In the genomic region with DNA sequence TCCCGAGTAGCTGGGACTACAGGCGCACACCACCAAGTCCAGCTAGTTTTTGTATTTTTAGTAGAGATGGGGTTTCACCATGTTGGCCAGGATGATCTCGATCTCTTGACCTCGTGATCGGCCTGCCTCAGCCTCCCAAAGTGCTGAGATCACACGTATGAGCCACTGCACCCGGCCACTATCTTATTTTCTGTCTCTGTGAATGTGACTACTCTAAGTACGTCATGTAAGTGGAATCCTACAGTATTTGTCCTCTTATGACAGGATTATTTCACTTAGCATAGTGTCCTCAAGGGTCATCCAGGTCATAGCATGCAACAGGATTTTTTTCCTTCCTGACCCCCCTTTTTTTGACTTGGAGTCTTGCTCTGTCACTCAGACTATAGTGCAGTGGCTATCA, we compare ENCODE assay signal across 17 cellular contexts. TPM values are rescaled to one million over a fixed set of nuclear protein-coding genes. Genes with fewer than 3 reads are reported as not detected.
DNase-seq lines count a peak whose midpoint lies in the region; ATAC-seq and TF ChIP-seq lines count a peak whose summit lies in the region.
"Had no signal": no experiment of that assay in that cellular context is flagged by ENCODE, and none has a peak within 500 bp of the region (broad histone marks: within the 10 kb centered on the region; RNA-seq: fewer than 3 reads in every experiment).

No MANE protein-coding gene starts in this region.

- H3K9me3 ChIP-seq in neutrophil, result no peaks in the 10 kb centered on the region
- H3K9me3 ChIP-seq: BLaER1, Caco-2, HAP-1 had no signal

- intact Hi-C loops in dendritic cell treated with granulocyte-macrophage colony-stimulating factor and Interleukin-4, amounts not matched to agents 40 ng/mL and 50 ng/mL, for 4 days (cut with micrococcal nuclease), result no loop called here
- intact Hi-C loops in head of caudate nucleus (cut with DNase I), result no loop called here

- H3K27ac Mint-ChIP-seq in activated naive CD4-positive, alpha-beta T cell treated with anti-CD3 and anti-CD28 coated beads, Interleukin-2, amount 50 U/mL, for 72 hours, result peak overlapping the region; percentile 72 to 74
- H3K27ac Mint-ChIP-seq in dendritic cell treated with granulocyte-macrophage colony-stimulating factor and Interleukin-4, amounts not matched to agents 40 ng/mL and 50 ng/mL, for 4 days, result peak overlapping the region; percentile 70
- H3K27ac Mint-ChIP-seq: HFFc6 had no signal

- no peak overlapping the region for H3K4me3 ChIP-seq in neutrophil (ENCODE audit: low read depth in 1 of 2, low read length in 1 of 2)
- H3K4me3 ChIP-seq: BLaER1, HAP-1 had no signal

- H3K4me3 Mint-ChIP-seq in dendritic cell treated with granulocyte-macrophage colony-stimulating factor and Interleukin-4, amounts not matched to agents 40 ng/mL and 50 ng/mL, for 4 days, result no peak overlapping the region
- H3K4me3 Mint-ChIP-seq: CD8-positive, alpha-beta memory T cell; HFFc6 had no signal

- no peaks in the 10 kb centered on the region for H3K27me3 Mint-ChIP-seq in dendritic cell treated with granulocyte-macrophage colony-stimulating factor and Interleukin-4, amounts not matched to agents 40 ng/mL and 50 ng/mL, for 4 days
- H3K27me3 Mint-ChIP-seq: CD8-positive, alpha-beta memory T cell had no signal

- no peaks in the 10 kb centered on the region for H3K27me3 ChIP-seq in neutrophil
- H3K27me3 ChIP-seq: BLaER1 had no signal

- no peaks in the 10 kb centered on the region for H3K36me3 ChIP-seq in neutrophil
- H3K36me3 ChIP-seq: HAP-1 had no signal

- no peak for ATAC-seq in activated naive CD4-positive, alpha-beta T cell treated with anti-CD3 and anti-CD28 coated beads, Interleukin-2, amount 50 U/mL, for 72 hours
- ATAC-seq in GM18868 (IDR thresholded peaks at IDR 0.05; ENCODE audit: unreplicated experiment), result no peak
- ATAC-seq: HepG2 had no signal

- peaks cover 54% of the 10 kb centered on the region for H3K4me1 Mint-ChIP-seq in dendritic cell treated with granulocyte-macrophage colony-stimulating factor and Interleukin-4, amounts not matched to agents 40 ng/mL and 50 ng/mL, for 4 days (ENCODE audit: low read depth)

- H3K4me1 ChIP-seq in neutrophil (ENCODE audit: control insufficient read depth in 1 of 2, insufficient read depth in 1 of 2, low read depth in 1 of 2, low read length in 1 of 2), result peaks cover 59 to 61% of the 10 kb centered on the region in 2 experiments
- H3K4me1 ChIP-seq: HAP-1 had no signal

- no peak for TF ChIP-seq CTCF in neutrophil (IDR thresholded peaks at IDR 0.05)

- no peak for DNase-seq in activated naive CD4-positive, alpha-beta T cell treated with anti-CD3 and anti-CD28 coated beads, Interleukin-2, amount 50 U/mL, for 72 hours (ENCODE audit: low spot score in 2 of 2)
- DNase-seq in activated naive CD4-positive, alpha-beta T cell treated with anti-CD3 and anti-CD28 coated beads, Interleukin-2, amount 50 U/mL, for 16 hours, result no peak
- DNase-seq in head of caudate nucleus, result no peak
- DNase-seq in NCI-H446 treated with DMSO at 0.1 percent for 48 hours (lab: John Stamatoyannopoulos, UW), result no peak
- DNase-seq: 8988T; AML-193; Caco-2; CD8-positive, alpha-beta memory T cell; DND-41; GDM1; HFFc6 had no signal

- no peaks in the 10 kb centered on the region for H3K36me3 Mint-ChIP-seq in activated naive CD4-positive, alpha-beta T cell treated with anti-CD3 and anti-CD28 coated beads, Interleukin-2, amount 50 U/mL, for 72 hours
- H3K36me3 Mint-ChIP-seq in dendritic cell treated with granulocyte-macrophage colony-stimulating factor and Interleukin-4, amounts not matched to agents 40 ng/mL and 50 ng/mL, for 4 days (ENCODE audit: low read depth), result peaks cover 6% of the 10 kb centered on the region

- no peaks in the 10 kb centered on the region for H3K9me3 Mint-ChIP-seq in activated naive CD4-positive, alpha-beta T cell treated with anti-CD3 and anti-CD28 coated beads, Interleukin-2, amount 50 U/mL, for 72 hours
- H3K9me3 Mint-ChIP-seq in dendritic cell treated with granulocyte-macrophage colony-stimulating factor and Interleukin-4, amounts not matched to agents 40 ng/mL and 50 ng/mL, for 4 days, result no peaks in the 10 kb centered on the region
- H3K9me3 Mint-ChIP-seq: CD8-positive, alpha-beta memory T cell; HFFc6 had no signal

- peak overlapping the region; percentile 44 for H3K27ac ChIP-seq in neutrophil
- H3K27ac ChIP-seq: BLaER1 had no signal

RNA-seq across cellular contexts. Expression of gene TMEM91, which starts 4.8 kb away (rescaled TPM):
- total RNA-seq in activated naive CD4-positive, alpha-beta T cell treated with anti-CD3 and anti-CD28 coated beads, Interleukin-2, amount 50 U/mL, for 72 hours, result 10 to 100 TPM in 1 of 2 donors, 1 to 10 TPM in 1; 8.2 to 11.0 TPM

RNA-seq across cellular contexts. Expression of gene B9D2, which starts 7.6 kb away (rescaled TPM):
- total RNA-seq in activated naive CD4-positive, alpha-beta T cell treated with anti-CD3 and anti-CD28 coated beads, Interleukin-2, amount 50 U/mL, for 72 hours, result 1 to 10 TPM; 4.7 to 7.8 TPM

RNA-seq across cellular contexts. Expression of gene TGFB1, which starts 17.8 kb away (rescaled TPM):
- 100 to 1,000 TPM in 1 of 2 donors, 10 to 100 TPM in 1; 73.4 to 126 TPM for total RNA-seq in activated naive CD4-positive, alpha-beta T cell treated with anti-CD3 and anti-CD28 coated beads, Interleukin-2, amount 50 U/mL, for 72 hours

RNA-seq across cellular contexts. Expression of gene EXOSC5, which starts 25.6 kb away (rescaled TPM):
- total RNA-seq in activated naive CD4-positive, alpha-beta T cell treated with anti-CD3 and anti-CD28 coated beads, Interleukin-2, amount 50 U/mL, for 72 hours, result 10 to 100 TPM; 44.7 to 61.1 TPM

RNA-seq across cellular contexts. Expression of gene BCKDHA, which starts 26.1 kb away (rescaled TPM):
- 10 to 100 TPM; 19.8 to 27.2 TPM for total RNA-seq in activated naive CD4-positive, alpha-beta T cell treated with anti-CD3 and anti-CD28 coated beads, Interleukin-2, amount 50 U/mL, for 72 hours
